7 cellular contexts compared by ENCODE assay signal in genomic region chr7:38920731-38921130, GRCh38. TPM values are rescaled to one million over a fixed set of nuclear protein-coding genes. Genes with fewer than 3 reads are reported as not detected.
"Had no signal": no experiment of that assay in that cellular context is flagged by ENCODE, and none has a peak within 500 bp of the region (broad histone marks: within the 10 kb centered on the region; RNA-seq: fewer than 3 reads in every experiment).

No MANE protein-coding gene starts in this region.

- FAIRE-seq: G401.6, GM12878, GM12891, GM18507, GM19239 had no signal

- ATAC-seq: GM12878 had no signal

- H3K4me3 ChIP-seq: GM12878 had no signal

- DNase-seq: GDM1, GF-D8 had no signal

RNA-seq across cellular contexts. Expression of gene POU6F2, which starts 57.0 kb away (rescaled TPM):
- total RNA-seq: GM12878 had no signal
